ENCODE assay signal across 18 cellular contexts in genomic region chr16:11111891-11112634, GRCh38.
DNase-seq lines count a peak whose midpoint lies in the region; ATAC-seq and TF ChIP-seq lines count a peak whose summit lies in the region.
"Had no signal": no experiment of that assay in that cellular context is flagged by ENCODE, and none has a peak within 500 bp of the region (broad histone marks: within the 10 kb centered on the region; RNA-seq: fewer than 3 reads in every experiment).

No MANE protein-coding gene starts in this region.

- no peak for DNase-seq in activated naive CD8-positive, alpha-beta T cell treated with anti-CD3 and anti-CD28 coated beads, Interleukin-2, amount 50 U/mL, for 24 hours
- no peak for DNase-seq in activated naive CD8-positive, alpha-beta T cell treated with anti-CD3 and anti-CD28 coated beads for 36 hours
- DNase-seq in Caco-2 (no peak), posterior vena cava (ENCODE audit: low spot score) (peak; percentile 24), NCI-H226 (no peak)
- DNase-seq: KG1, MM.1S, NCI-H1417 treated with DMSO at 0.1 percent for 48 hours, NCI-H1694 treated with DMSO at 0.1 percent for 48 hours, NCI-H2227 treated with DMSO at 0.1 percent for 48 hours, NCI-H510A had no signal

- H3K27ac Mint-ChIP-seq in activated naive CD8-positive, alpha-beta T cell treated with anti-CD3 and anti-CD28 coated beads, Interleukin-2, amount 50 U/mL, for 24 hours: peak overlapping the region; percentile 11
- H3K27ac Mint-ChIP-seq in activated naive CD8-positive, alpha-beta T cell treated with anti-CD3 and anti-CD28 coated beads for 36 hours: no peak overlapping the region
- H3K27ac Mint-ChIP-seq in Caco-2 (ENCODE audit: unreplicated experiment): peak overlapping the region; percentile 50
- H3K27ac Mint-ChIP-seq: B cell had no signal

- POLR2A ChIA-PET in Caco-2 (lab: Charles Lee): no interaction called here

- peaks cover 32% of the 10 kb centered on the region for H3K36me3 Mint-ChIP-seq in activated naive CD8-positive, alpha-beta T cell treated with anti-CD3 and anti-CD28 coated beads, Interleukin-2, amount 50 U/mL, for 24 hours (ENCODE audit: low read depth)
- H3K36me3 Mint-ChIP-seq in activated naive CD8-positive, alpha-beta T cell treated with anti-CD3 and anti-CD28 coated beads for 36 hours: peaks cover 17% of the 10 kb centered on the region
- peaks cover 8% of the 10 kb centered on the region for H3K36me3 Mint-ChIP-seq in Caco-2 (ENCODE audit: insufficient read depth, unreplicated experiment)

- no peaks in the 10 kb centered on the region for H3K27me3 ChIP-seq in Caco-2 (replicated peaks; ENCODE audit: control insufficient read depth, insufficient read depth, low read length)

- CTCF ChIA-PET in Caco-2 (lab: Charles Lee): no interaction called here

- no peak overlapping the region for H3K4me3 Mint-ChIP-seq in activated naive CD8-positive, alpha-beta T cell treated with anti-CD3 and anti-CD28 coated beads, Interleukin-2, amount 50 U/mL, for 24 hours
- H3K4me3 Mint-ChIP-seq in activated naive CD8-positive, alpha-beta T cell treated with anti-CD3 and anti-CD28 coated beads for 36 hours: no peak overlapping the region
- no peak overlapping the region for H3K4me3 Mint-ChIP-seq in Caco-2 (ENCODE audit: unreplicated experiment)
- H3K4me3 Mint-ChIP-seq: B cell had no signal

- no peaks in the 10 kb centered on the region for H3K4me1 ChIP-seq in Caco-2

- H3K9me3 ChIP-seq in Caco-2: no peaks in the 10 kb centered on the region
- H3K9me3 ChIP-seq in KOPT-K1 (ENCODE audit: insufficient read depth, low read length, poor library complexity, severe bottlenecking): no peaks in the 10 kb centered on the region

- H3K36me3 ChIP-seq in Caco-2 (ENCODE audit: control insufficient read depth, insufficient read depth, low read length): no peaks in the 10 kb centered on the region
- no peaks in the 10 kb centered on the region for H3K36me3 ChIP-seq in KOPT-K1 (ENCODE audit: insufficient read depth, low read length)

- TF ChIP-seq CTCF in Caco-2 (IDR thresholded peaks at IDR 0.05; ENCODE audit: insufficient read depth in 1 of 2, low read depth in 1 of 2, low read length in 1 of 2, severe bottlenecking in 1 of 2, unreplicated experiment in 1 of 2): no peak

- H3K27me3 Mint-ChIP-seq in activated naive CD8-positive, alpha-beta T cell treated with anti-CD3 and anti-CD28 coated beads, Interleukin-2, amount 50 U/mL, for 24 hours: no peaks in the 10 kb centered on the region
- H3K27me3 Mint-ChIP-seq in activated naive CD8-positive, alpha-beta T cell treated with anti-CD3 and anti-CD28 coated beads for 36 hours: no peaks in the 10 kb centered on the region
- no peaks in the 10 kb centered on the region for H3K27me3 Mint-ChIP-seq in Caco-2 (ENCODE audit: insufficient read depth, unreplicated experiment)
- H3K27me3 Mint-ChIP-seq: B cell had no signal

- peaks cover 76% of the 10 kb centered on the region for H3K4me1 Mint-ChIP-seq in activated naive CD8-positive, alpha-beta T cell treated with anti-CD3 and anti-CD28 coated beads, Interleukin-2, amount 50 U/mL, for 24 hours
- H3K4me1 Mint-ChIP-seq in activated naive CD8-positive, alpha-beta T cell treated with anti-CD3 and anti-CD28 coated beads for 36 hours: peaks cover 33% of the 10 kb centered on the region
- no peaks in the 10 kb centered on the region for H3K4me1 Mint-ChIP-seq in Caco-2 (ENCODE audit: low read depth, unreplicated experiment)

- H3K27ac ChIP-seq in KOPT-K1 (ENCODE audit: low read depth, low read length, poor library complexity, severe bottlenecking): peak overlapping the region; percentile 22
- H3K27ac ChIP-seq: C4-2B, HL-60 had no signal

- ATAC-seq in activated naive CD8-positive, alpha-beta T cell treated with anti-CD3 and anti-CD28 coated beads, Interleukin-2, amount 50 U/mL, for 24 hours: no peak
- no peak for ATAC-seq in HG03521 (IDR thresholded peaks at IDR 0.05; ENCODE audit: unreplicated experiment)
- ATAC-seq: HCT116, Panc1 had no signal

- intact Hi-C loops in Caco-2 (cut with micrococcal nuclease; ENCODE audit: unreplicated experiment) (no loop called here), posterior vena cava (cut with DNase I) (loop anchor here in 1 of 2 donors (10.0 kb wide), 1 partner anchor 143 kb away; the partner anchor contains the start of gene SOCS1)

- no TSS peak for BruUV-seq in Caco-2 (replicated peaks; lab: Mats Ljungman, UMichigan)

- no peak overlapping the region for H3K4me3 ChIP-seq in Caco-2 (ENCODE audit: low read depth, low read length)

- H3K9me3 Mint-ChIP-seq in activated naive CD8-positive, alpha-beta T cell treated with anti-CD3 and anti-CD28 coated beads, Interleukin-2, amount 50 U/mL, for 24 hours: peaks cover 7% of the 10 kb centered on the region
- H3K9me3 Mint-ChIP-seq in activated naive CD8-positive, alpha-beta T cell treated with anti-CD3 and anti-CD28 coated beads for 36 hours: peaks cover 6% of the 10 kb centered on the region
- no peaks in the 10 kb centered on the region for H3K9me3 Mint-ChIP-seq in Caco-2 (ENCODE audit: unreplicated experiment)
